ENCODE assay signal across 1 cellular context in the genomic region with DNA sequence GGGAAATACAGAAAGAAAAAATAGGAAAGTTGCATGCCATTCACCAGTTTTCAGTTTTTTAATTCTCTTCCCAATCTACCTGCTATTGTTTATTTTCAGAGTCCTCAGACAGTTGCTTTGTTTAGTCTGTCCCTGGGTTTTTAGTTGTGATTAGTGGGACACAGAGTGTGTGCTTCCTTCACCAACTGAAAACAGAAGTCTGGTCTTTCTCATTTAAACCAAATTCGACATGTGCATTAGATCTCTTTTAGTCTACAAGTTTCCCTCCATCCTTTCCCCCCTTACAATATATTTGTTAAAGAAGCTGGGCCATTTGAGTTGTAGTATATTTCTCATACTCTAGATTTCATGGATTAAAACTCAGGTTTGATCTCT.
TF ChIP-seq lines count a peak whose summit lies in the region.

No MANE protein-coding gene starts in this region.

TF ChIP-seq in H1, 55 proteins besides CTCF, POLR2A, EP300 and RAD21:
- TF ChIP-seq SAP30 (IDR thresholded peaks at IDR 0.05; ENCODE audit: insufficient read depth, insufficient replicate concordance, low read length) = no peak
